Comparison of ENCODE assay signal across 8 cellular contexts in the genomic region with DNA sequence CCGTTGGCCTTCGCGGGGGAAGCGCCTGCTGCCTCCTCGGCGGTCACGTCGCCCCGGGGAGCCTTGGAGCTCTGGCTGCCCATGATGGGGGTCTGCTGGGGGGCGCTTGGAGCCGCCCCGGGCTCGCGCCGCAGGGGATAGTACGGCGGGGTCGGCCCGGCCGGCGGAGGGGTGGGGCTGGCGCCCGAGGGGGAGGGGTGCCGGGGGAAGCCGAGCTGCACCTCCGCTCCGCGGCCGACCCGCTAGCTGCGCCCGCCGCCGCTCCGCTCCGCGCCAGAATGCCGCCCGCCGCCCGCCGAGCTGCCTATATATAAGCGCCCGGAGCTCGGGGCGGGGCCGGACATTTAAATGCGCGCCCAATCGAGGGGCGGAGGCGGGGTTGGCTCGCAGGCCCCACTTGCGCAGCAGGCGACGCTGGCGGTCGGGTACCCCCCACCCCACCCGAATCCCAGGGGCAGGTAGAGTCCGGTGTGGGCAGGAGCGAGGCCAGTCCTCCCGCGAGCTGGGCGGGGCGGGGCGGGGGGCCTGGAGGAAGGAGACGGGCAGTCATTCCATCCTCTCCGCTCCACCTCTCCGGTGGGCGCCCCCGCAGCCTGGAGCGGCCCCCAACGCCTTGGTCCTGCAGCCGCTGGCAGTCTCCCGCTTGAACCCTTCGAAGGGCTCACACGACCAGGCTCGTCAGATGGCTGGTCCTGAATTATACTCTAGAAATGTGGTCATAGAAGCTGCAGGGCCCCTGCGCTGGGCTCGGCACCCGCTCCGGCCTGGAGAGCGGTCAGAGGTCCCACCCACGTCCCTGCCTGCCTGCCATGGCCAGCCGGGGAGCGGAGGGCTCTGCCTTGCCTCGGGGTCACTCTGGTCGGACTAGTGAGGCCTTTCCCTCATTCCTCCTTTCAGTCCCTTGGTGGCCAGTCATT. TPM values are rescaled to one million over a fixed set of nuclear protein-coding genes. Genes with fewer than 3 reads are reported as not detected.
A peak's percentile ranks its signal among the peaks of the same experiment; 100 is the strongest.
DNase-seq lines count a peak whose midpoint lies in the region; ATAC-seq, FAIRE-seq and TF ChIP-seq lines count a peak whose summit lies in the region.

A gene with protein sequence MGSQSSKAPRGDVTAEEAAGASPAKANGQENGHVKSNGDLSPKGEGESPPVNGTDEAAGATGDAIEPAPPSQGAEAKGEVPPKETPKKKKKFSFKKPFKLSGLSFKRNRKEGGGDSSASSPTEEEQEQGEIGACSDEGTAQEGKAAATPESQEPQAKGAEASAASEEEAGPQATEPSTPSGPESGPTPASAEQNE (minus strand): TSS at position 283 of the 917 bp plus-strand sequence. CDS start 200 bp downstream, at position 83.

- TF ChIP-seq POLR2A in GM12892 (IDR thresholded peaks at IDR 0.05; ENCODE audit: low read depth, low read length): peak; percentile 96

- peak within 1 kb of the TSS; percentile 77 for H3K4me3 Mint-ChIP-seq in activated CD4-positive, alpha-beta T cell treated with anti-CD3 and anti-CD28 coated beads for 36 hours

- FAIRE-seq in GM12892 (lab: Jason Lieb, UNC): peak; percentile 70

- intact Hi-C loops in activated CD4-positive, alpha-beta T cell treated with anti-CD3 and anti-CD28 coated beads for 36 hours (cut with DNase I, micrococcal nuclease): loop anchor here (1.0 to 5.0 kb wide), 8 partner anchors 15 to 481 kb away; a partner anchor contains a TSS
- intact Hi-C loops in left colon (cut with DNase I, micrococcal nuclease): no loop called here

- DNase-seq in GM12892 (ENCODE audit: insufficient read length) (peak; percentile 75), NCI-H2196 (lab: John Stamatoyannopoulos, UW; ENCODE audit: unreplicated experiment) (peak; percentile 80), cerebellum (ENCODE audit: low spot score) (peak; percentile 92), left colon (peak; percentile 82 to 94), OCI-M2 (lab: John Stamatoyannopoulos, UW; ENCODE audit: unreplicated experiment) (no peak)
- DNase-seq in activated CD4-positive, alpha-beta T cell treated with anti-CD3 and anti-CD28 coated beads for 36 hours: peak; percentile 88
- peak; percentile 83 to 90 for DNase-seq in stimulated activated CD4-positive, alpha-beta T cell treated with anti-CD3 and anti-CD28 coated beads, Interleukin-1b, Interleukin-23, amount 100 ng/mL, for 4 hours (ENCODE audit: low read depth in 2 of 2)

- peaks cover 20% of the 10 kb centered on the region for H3K36me3 Mint-ChIP-seq in activated CD4-positive, alpha-beta T cell treated with anti-CD3 and anti-CD28 coated beads for 36 hours (ENCODE audit: low read depth)

- H3K27me3 Mint-ChIP-seq in activated CD4-positive, alpha-beta T cell treated with anti-CD3 and anti-CD28 coated beads for 36 hours: no peaks in the 10 kb centered on the region

- CTCF ChIA-PET in activated CD4-positive, alpha-beta T cell treated with anti-CD3 and anti-CD28 coated beads for 36 hours (lab: Charles Lee): interaction anchor here (0.6 to 2.4 kb wide), 11 partner anchors 10 to 1346 kb away, joined by 3 to 8 read pairs (median 5); no protein-coding TSS in a partner anchor

- H3K4me1 Mint-ChIP-seq in activated CD4-positive, alpha-beta T cell treated with anti-CD3 and anti-CD28 coated beads for 36 hours: peaks cover 52% of the 10 kb centered on the region

- POLR2A ChIA-PET in activated CD4-positive, alpha-beta T cell treated with anti-CD3 and anti-CD28 coated beads for 36 hours (lab: Charles Lee): interaction anchor here (0.6 to 1.9 kb wide), 18 partner anchors 8 to 529 kb away, joined by 3 to 15 read pairs (median 4); a partner anchor contains a TSS

- H3K27ac Mint-ChIP-seq in activated CD4-positive, alpha-beta T cell treated with anti-CD3 and anti-CD28 coated beads for 36 hours: peak within 1 kb of the TSS; percentile 76

- ATAC-seq in HG02943 (IDR thresholded peaks at IDR 0.05; ENCODE audit: low read depth, unreplicated experiment) (peak; percentile 38), left colon (peak; percentile 50)
- ATAC-seq in activated CD4-positive, alpha-beta T cell treated with anti-CD3 and anti-CD28 coated beads for 36 hours: peak; percentile 50

- no peaks in the 10 kb centered on the region for H3K9me3 Mint-ChIP-seq in activated CD4-positive, alpha-beta T cell treated with anti-CD3 and anti-CD28 coated beads for 36 hours (ENCODE audit: low read depth)

RNA-seq across cellular contexts. Expression of the gene that starts here (rescaled TPM):
- polyA plus RNA-seq in GM12892 (2012; ENCODE audit: missing spikeins): 101 TPM
- 10 to 100 TPM; 27.0 to 29.3 TPM for total RNA-seq in activated CD4-positive, alpha-beta T cell treated with anti-CD3 and anti-CD28 coated beads for 36 hours
- total RNA-seq in cerebellum (164 TPM), left colon (100 to 1,000 TPM; 135 to 144 TPM)

Comparison
In these comparisons a context has a peak if more than half of its experiments do, and no peak if none do; other contexts are left out.
1. intact Hi-C loops: an anchor here in activated CD4-positive, alpha-beta T cell treated with anti-CD3 and anti-CD28 coated beads for 36 hours (1.0 to 5.0 kb wide); none called in left colon.